Comparison of ENCODE assay signal across 14 cellular contexts in genomic region chrX:149453030-149453429, GRCh38. TPM values are rescaled to one million over a fixed set of nuclear protein-coding genes. Genes with fewer than 3 reads are reported as not detected.
DNase-seq lines count a peak whose midpoint lies in the region; ATAC-seq, FAIRE-seq and TF ChIP-seq lines count a peak whose summit lies in the region.
"Had no signal": no experiment of that assay in that cellular context is flagged by ENCODE, and none has a peak within 500 bp of the region (broad histone marks: within the 10 kb centered on the region; RNA-seq: fewer than 3 reads in every experiment).

No MANE protein-coding gene starts in this region.

- DNase-seq in ELF-1 (ENCODE audit: low read depth, low spot score) (peak; percentile 32), NCI-H460 (ENCODE audit: extremely low read depth, low read depth) (peak; percentile 8), bronchial epithelial cell (ENCODE audit: low read depth) (peak; percentile 67), lung microvascular endothelial cell (ENCODE audit: low read depth in 2 of 2) (peak; percentile 43 to 67), NOMO-1 treated with dmso at 0.1 percent for 144 hours (lab: John Stamatoyannopoulos, UW; ENCODE audit: unreplicated experiment) (no peak)
- no peak for DNase-seq in activated T-helper 1 cell treated with anti-CD3 and anti-CD28 coated beads, Interleukin-12 subunit alpha, Interleukin-12 subunit beta, Interleukin-2, Interleukin-4 antibody, amounts not matched to agents 30 ng/mL and 10 ng/mL and 1 ng/mL, durations not matched to agents 14 hours and 24 hours and 36 hours (ENCODE audit: low spot score)
- DNase-seq in activated T-cell treated with anti-CD3 and anti-CD28 coated beads, Interleukin-2, amount 50 U/mL, for 24 hours: no peak
- DNase-seq: CD8-positive, alpha-beta T cell; effector memory CD8-positive, alpha-beta T cell; natural killer cell; NCI-H1105 treated with DMSO at 0.1 percent for 48 hours; NCI-H774 had no signal

- no peaks in the 10 kb centered on the region for H3K27me3 ChIP-seq in bronchial epithelial cell (ENCODE audit: control insufficient read depth, insufficient read depth, low read length)

- H3K27ac Mint-ChIP-seq in activated T-helper 1 cell treated with anti-CD3 and anti-CD28 coated beads, Interleukin-12 subunit alpha, Interleukin-12 subunit beta, Interleukin-2, Interleukin-4 antibody, amounts not matched to agents 30 ng/mL and 10 ng/mL and 1 ng/mL, durations not matched to agents 14 hours and 24 hours and 36 hours: no peak overlapping the region
- H3K27ac Mint-ChIP-seq in activated T-cell treated with anti-CD3 and anti-CD28 coated beads, Interleukin-2, amount 50 U/mL, for 24 hours: no peak overlapping the region
- H3K27ac Mint-ChIP-seq: activated naive CD4-positive, alpha-beta T cell treated with anti-CD3 and anti-CD28 coated beads, Interleukin-2, amount 50 U/mL, for 72 hours; CD8-positive, alpha-beta T cell; effector memory CD8-positive, alpha-beta T cell; natural killer cell had no signal

- H3K4me3 Mint-ChIP-seq in activated T-helper 1 cell treated with anti-CD3 and anti-CD28 coated beads, Interleukin-12 subunit alpha, Interleukin-12 subunit beta, Interleukin-2, Interleukin-4 antibody, amounts not matched to agents 30 ng/mL and 10 ng/mL and 1 ng/mL, durations not matched to agents 14 hours and 24 hours and 36 hours: no peak overlapping the region
- H3K4me3 Mint-ChIP-seq in activated T-cell treated with anti-CD3 and anti-CD28 coated beads, Interleukin-2, amount 50 U/mL, for 24 hours: no peak overlapping the region
- H3K4me3 Mint-ChIP-seq: CD8-positive, alpha-beta T cell; effector memory CD8-positive, alpha-beta T cell; natural killer cell had no signal

- TF ChIP-seq POLR2A in GM18505 (IDR thresholded peaks at IDR 0.05; ENCODE audit: borderline replicate concordance, extremely low read depth, insufficient read depth, insufficient read length): no peak

- no peaks in the 10 kb centered on the region for H3K4me1 Mint-ChIP-seq in activated T-helper 1 cell treated with anti-CD3 and anti-CD28 coated beads, Interleukin-12 subunit alpha, Interleukin-12 subunit beta, Interleukin-2, Interleukin-4 antibody, amounts not matched to agents 30 ng/mL and 10 ng/mL and 1 ng/mL, durations not matched to agents 14 hours and 24 hours and 36 hours (ENCODE audit: low read depth)
- no peaks in the 10 kb centered on the region for H3K4me1 Mint-ChIP-seq in activated T-cell treated with anti-CD3 and anti-CD28 coated beads, Interleukin-2, amount 50 U/mL, for 24 hours (ENCODE audit: low read depth)
- H3K4me1 Mint-ChIP-seq: natural killer cell had no signal

- H3K9me3 Mint-ChIP-seq in activated T-helper 1 cell treated with anti-CD3 and anti-CD28 coated beads, Interleukin-12 subunit alpha, Interleukin-12 subunit beta, Interleukin-2, Interleukin-4 antibody, amounts not matched to agents 30 ng/mL and 10 ng/mL and 1 ng/mL, durations not matched to agents 14 hours and 24 hours and 36 hours: no peaks in the 10 kb centered on the region
- peaks cover 8% of the 10 kb centered on the region for H3K9me3 Mint-ChIP-seq in activated T-cell treated with anti-CD3 and anti-CD28 coated beads, Interleukin-2, amount 50 U/mL, for 24 hours
- H3K9me3 Mint-ChIP-seq: effector memory CD8-positive, alpha-beta T cell had no signal

- H3K36me3 ChIP-seq in bronchial epithelial cell (ENCODE audit: control insufficient read depth, insufficient read depth, low read length): no peaks in the 10 kb centered on the region

- ATAC-seq in GM18505 (IDR thresholded peaks at IDR 0.05; ENCODE audit: unreplicated experiment): no peak
- ATAC-seq: activated naive CD4-positive, alpha-beta T cell treated with anti-CD3 and anti-CD28 coated beads, Interleukin-2, amount 50 U/mL, for 72 hours; CD8-positive, alpha-beta T cell; effector memory CD8-positive, alpha-beta T cell; natural killer cell had no signal

- no peaks in the 10 kb centered on the region for H3K27me3 Mint-ChIP-seq in activated T-helper 1 cell treated with anti-CD3 and anti-CD28 coated beads, Interleukin-12 subunit alpha, Interleukin-12 subunit beta, Interleukin-2, Interleukin-4 antibody, amounts not matched to agents 30 ng/mL and 10 ng/mL and 1 ng/mL, durations not matched to agents 14 hours and 24 hours and 36 hours (ENCODE audit: insufficient read depth)
- peaks cover 55% of the 10 kb centered on the region for H3K27me3 Mint-ChIP-seq in activated T-cell treated with anti-CD3 and anti-CD28 coated beads, Interleukin-2, amount 50 U/mL, for 24 hours
- H3K27me3 Mint-ChIP-seq: effector memory CD8-positive, alpha-beta T cell had no signal

- intact Hi-C loops in activated T-helper 1 cell treated with anti-CD3 and anti-CD28 coated beads, Interleukin-12 subunit alpha, Interleukin-12 subunit beta, Interleukin-2, Interleukin-4 antibody, amounts not matched to agents 30 ng/mL and 10 ng/mL and 1 ng/mL, durations not matched to agents 14 hours and 24 hours and 36 hours (cut with micrococcal nuclease): no loop called here

- no peak for TF ChIP-seq CTCF in bronchial epithelial cell (IDR thresholded peaks at IDR 0.05; ENCODE audit: insufficient read depth, low read length, severe bottlenecking)

- no peaks in the 10 kb centered on the region for H3K36me3 Mint-ChIP-seq in activated T-helper 1 cell treated with anti-CD3 and anti-CD28 coated beads, Interleukin-12 subunit alpha, Interleukin-12 subunit beta, Interleukin-2, Interleukin-4 antibody, amounts not matched to agents 30 ng/mL and 10 ng/mL and 1 ng/mL, durations not matched to agents 14 hours and 24 hours and 36 hours (ENCODE audit: low read depth)
- H3K36me3 Mint-ChIP-seq in activated T-cell treated with anti-CD3 and anti-CD28 coated beads, Interleukin-2, amount 50 U/mL, for 24 hours (ENCODE audit: low read depth): no peaks in the 10 kb centered on the region
- H3K36me3 Mint-ChIP-seq: activated naive CD4-positive, alpha-beta T cell treated with anti-CD3 and anti-CD28 coated beads, Interleukin-2, amount 50 U/mL, for 72 hours; CD8-positive, alpha-beta T cell; natural killer cell had no signal

- H3K4me3 ChIP-seq in bronchial epithelial cell (ENCODE audit: low read depth, low read length): no peak overlapping the region

- FAIRE-seq in bronchial epithelial cell (lab: Jason Lieb, UNC): no peak

RNA-seq across cellular contexts. Expression of gene IDS, which starts 52.1 kb away (rescaled TPM):
- 44.1 and 47.2 TPM in 2 replicates for total RNA-seq in NCI-H460 (2014; rRNA removed; shearing (Covaris generic))
- 30.6 and 39.1 TPM in 2 replicates for polyA plus RNA-seq in NCI-H460 (2014; cell fraction: nucleus; rRNA removed)
- 12.4 and 21.5 TPM in 2 replicates for total RNA-seq in bronchial epithelial cell
- 13.7 and 24.2 TPM in 2 replicates for total RNA-seq in lung microvascular endothelial cell
- total RNA-seq in activated T-helper 1 cell treated with anti-CD3 and anti-CD28 coated beads, Interleukin-12 subunit alpha, Interleukin-12 subunit beta, Interleukin-2, Interleukin-4 antibody, amounts not matched to agents 30 ng/mL and 10 ng/mL and 1 ng/mL, durations not matched to agents 14 hours and 24 hours and 36 hours: 46.6 and 48.9 TPM in 2 replicates

Comparison
In these comparisons a context has a peak if more than half of its experiments do, and no peak if none do; other contexts are left out.
1. DNase-seq: peak in ELF-1 (single experiment), NCI-H460 (single experiment), bronchial epithelial cell (single experiment) and lung microvascular endothelial cell (2 of 2); none in NOMO-1 treated with dmso at 0.1 percent for 144 hours (single experiment), activated T-helper 1 cell treated with anti-CD3 and anti-CD28 coated beads, Interleukin-12 subunit alpha, Interleukin-12 subunit beta, Interleukin-2, Interleukin-4 antibody, amounts not matched to agents 30 ng/mL and 10 ng/mL and 1 ng/mL, durations not matched to agents 14 hours and 24 hours and 36 hours (single experiment) and activated T-cell treated with anti-CD3 and anti-CD28 coated beads, Interleukin-2, amount 50 U/mL, for 24 hours (single experiment).